Comparison of ENCODE assay signal across 8 cellular contexts in the genomic region with DNA sequence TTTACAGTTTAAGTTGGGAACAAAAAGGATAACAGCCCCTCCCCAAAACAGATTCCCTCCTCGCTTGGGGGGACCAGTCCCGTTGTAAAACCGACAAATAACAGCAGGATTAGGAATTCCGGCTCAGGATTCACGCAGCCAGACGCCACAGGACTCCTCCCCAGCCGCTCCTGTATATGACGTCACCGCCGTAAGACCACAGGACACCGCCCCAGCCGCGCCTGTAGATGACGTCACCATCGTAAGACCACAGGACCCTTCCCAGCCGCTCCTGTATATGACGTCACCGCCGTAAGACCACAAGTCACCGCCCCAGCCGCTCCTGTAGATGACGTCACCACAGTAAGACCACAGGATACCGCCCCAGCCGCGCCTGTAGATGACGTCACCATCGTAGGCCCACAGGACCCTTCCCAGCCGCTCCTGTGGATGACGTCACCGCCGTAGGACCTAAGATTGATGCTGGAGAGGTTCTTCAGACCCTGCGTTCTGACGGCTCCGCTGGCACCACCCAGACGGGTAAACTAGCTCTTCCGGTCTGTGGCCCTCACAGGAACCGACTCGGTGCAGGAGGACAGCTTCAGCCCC. TPM values are rescaled to one million over a fixed set of nuclear protein-coding genes. Genes with fewer than 3 reads are reported as not detected.
DNase-seq lines count a peak whose midpoint lies in the region; ATAC-seq and TF ChIP-seq lines count a peak whose summit lies in the region.

No MANE protein-coding gene starts in this region.

- TF ChIP-seq CTCF in CD4-positive, alpha-beta T cell (IDR thresholded peaks at IDR 0.05), result no peak
- TF ChIP-seq CTCF in WERI-Rb-1 (IDR thresholded peaks at IDR 0.05; ENCODE audit: low read depth, low read length), result no peak

- no peaks in the 10 kb centered on the region for H3K9me3 ChIP-seq in CD4-positive, alpha-beta T cell (ENCODE audit: control insufficient read depth, low read length)
- H3K9me3 ChIP-seq in WERI-Rb-1 (ENCODE audit: severe bottlenecking), result no peaks in the 10 kb centered on the region
- no peaks in the 10 kb centered on the region for H3K9me3 ChIP-seq in duodenal mucosa (ENCODE audit: control insufficient read depth in 1 of 2, low read length in 2 of 2)
- no peaks in the 10 kb centered on the region for H3K9me3 ChIP-seq in mesodermal cell (ENCODE audit: control insufficient read depth, low read length)

- peak in 9 of 10 experiments; percentile 26 to 80 (median 51) for DNase-seq in CD4-positive, alpha-beta T cell
- DNase-seq in NCI-H1436 treated with DMSO at 0.1 percent for 48 hours (lab: John Stamatoyannopoulos, UW), result peak; percentile 73
- peak; percentile 88 for DNase-seq in WERI-Rb-1
- DNase-seq in left lobe of liver (ENCODE audit: low spot score), result no peak

- H3K36me3 Mint-ChIP-seq in CD4-positive, alpha-beta T cell (ENCODE audit: low read depth), result peaks cover 6% of the 10 kb centered on the region
- no peaks in the 10 kb centered on the region for H3K36me3 Mint-ChIP-seq in stimulated activated memory B cell treated with anti-CD40 and anti-IgM and Interleukin-4, amounts not matched to agents 10 μg/mL and 1 μg/mL and 100 μg/mL, for 72 hours

- peak overlapping the region; percentile 14 to 47 for H3K9ac ChIP-seq in duodenal mucosa (ENCODE audit: low read depth in 1 of 2, low read length in 2 of 2)

- no peaks in the 10 kb centered on the region for H3K9me3 Mint-ChIP-seq in CD4-positive, alpha-beta T cell
- no peaks in the 10 kb centered on the region for H3K9me3 Mint-ChIP-seq in stimulated activated memory B cell treated with anti-CD40 and anti-IgM and Interleukin-4, amounts not matched to agents 10 μg/mL and 1 μg/mL and 100 μg/mL, for 72 hours

- H3K36me3 ChIP-seq in WERI-Rb-1, result no peaks in the 10 kb centered on the region
- no peaks in the 10 kb centered on the region for H3K36me3 ChIP-seq in duodenal mucosa (ENCODE audit: control insufficient read depth in 1 of 2, insufficient read depth in 2 of 2, low read length in 2 of 2)
- H3K36me3 ChIP-seq in mesodermal cell (ENCODE audit: control insufficient read depth, insufficient read depth, low read length), result no peaks in the 10 kb centered on the region

- peak overlapping the region; percentile 95 for H3K27ac Mint-ChIP-seq in CD4-positive, alpha-beta T cell
- H3K27ac Mint-ChIP-seq in stimulated activated memory B cell treated with anti-CD40 and anti-IgM and Interleukin-4, amounts not matched to agents 10 μg/mL and 1 μg/mL and 100 μg/mL, for 72 hours, result peak overlapping the region; percentile 98

- no peaks in the 10 kb centered on the region for H3K27me3 ChIP-seq in CD4-positive, alpha-beta T cell (ENCODE audit: control insufficient read depth, insufficient read depth, low read length)
- H3K27me3 ChIP-seq in WERI-Rb-1 (ENCODE audit: insufficient read depth, low read depth, severe bottlenecking) (no peaks in the 10 kb centered on the region), duodenal mucosa (ENCODE audit: control insufficient read depth in 1 of 2, insufficient read depth in 2 of 2, low read length in 2 of 2) (peaks cover 13 to 18% of the 10 kb centered on the region in 2 donors)

- WGBS in mesodermal cell (ENCODE audit: insufficient coverage in 2 of 2), 2 experiments, result 73 to 75% methylated on average over 36 to 37 of the region's 38 CpGs

- peak; percentile 35 for ATAC-seq in CD4-positive, alpha-beta T cell (ENCODE audit: poor library complexity)
- no peak for ATAC-seq in stimulated activated memory B cell treated with anti-CD40 and anti-IgM and Interleukin-4, amounts not matched to agents 10 μg/mL and 1 μg/mL and 100 μg/mL, for 72 hours
- no peak for ATAC-seq in left lobe of liver
- no peak for ATAC-seq in GM19324 (IDR thresholded peaks at IDR 0.05; ENCODE audit: low FRiP score, unreplicated experiment)

- H3K4me3 ChIP-seq in WERI-Rb-1 (ENCODE audit: low read depth, low read length) (peak overlapping the region; percentile 36), duodenal mucosa (ENCODE audit: low read depth in 1 of 2, low read length in 2 of 2) (peak overlapping the region; percentile 49 to 62), mesodermal cell (ENCODE audit: extremely low read depth, insufficient read depth, low read length, poor library complexity, severe bottlenecking) (peak overlapping the region; percentile 11)

- POLR2A ChIA-PET in CD4-positive, alpha-beta T cell (lab: Charles Lee), result interaction anchor here (0.7 to 4.8 kb wide), 5 partner anchors 16 to 43 kb away, joined by 4 to 34 read pairs (median 11); no protein-coding TSS in a partner anchor

- intact Hi-C loops in CD4-positive, alpha-beta T cell (cut with DNase I, micrococcal nuclease), result loop anchor here (2.0 to 5.0 kb wide), 2 partner anchors 41 to 43 kb away; no protein-coding TSS in a partner anchor

- no peaks in the 10 kb centered on the region for H3K27me3 Mint-ChIP-seq in CD4-positive, alpha-beta T cell
- H3K27me3 Mint-ChIP-seq in stimulated activated memory B cell treated with anti-CD40 and anti-IgM and Interleukin-4, amounts not matched to agents 10 μg/mL and 1 μg/mL and 100 μg/mL, for 72 hours, result no peaks in the 10 kb centered on the region

- peaks cover 69% of the 10 kb centered on the region for H3K4me1 Mint-ChIP-seq in CD4-positive, alpha-beta T cell (ENCODE audit: low read depth)
- H3K4me1 Mint-ChIP-seq in stimulated activated memory B cell treated with anti-CD40 and anti-IgM and Interleukin-4, amounts not matched to agents 10 μg/mL and 1 μg/mL and 100 μg/mL, for 72 hours, result peaks cover 74% of the 10 kb centered on the region

- H3K27ac ChIP-seq in CD4-positive, alpha-beta T cell (ENCODE audit: low read depth, low read length), result peak overlapping the region; percentile 96
- H3K27ac ChIP-seq in WERI-Rb-1 (peak overlapping the region; percentile 99), duodenal mucosa (ENCODE audit: low read depth, low read length) (peak overlapping the region; percentile 30), mesodermal cell (ENCODE audit: low read depth, low read length, severe bottlenecking) (no peak overlapping the region)

- peak overlapping the region; percentile 90 for H3K4me3 Mint-ChIP-seq in CD4-positive, alpha-beta T cell
- H3K4me3 Mint-ChIP-seq in stimulated activated memory B cell treated with anti-CD40 and anti-IgM and Interleukin-4, amounts not matched to agents 10 μg/mL and 1 μg/mL and 100 μg/mL, for 72 hours, result peak overlapping the region; percentile 76

- CTCF ChIA-PET in CD4-positive, alpha-beta T cell (lab: Charles Lee), result interaction anchor here (1.2 to 1.6 kb wide), 3 partner anchors 16 to 109 kb away, joined by 3 to 7 read pairs (median 3); no protein-coding TSS in a partner anchor

- H3K4me1 ChIP-seq in duodenal mucosa (ENCODE audit: control insufficient read depth in 1 of 2, insufficient read depth in 2 of 2, low read length in 2 of 2), result peaks cover 0 to 3% of the 10 kb centered on the region in 2 donors
- no peaks in the 10 kb centered on the region for H3K4me1 ChIP-seq in mesodermal cell (ENCODE audit: control insufficient read depth, insufficient read depth, low read length, poor library complexity, severe bottlenecking)

RNA-seq across cellular contexts. Expression of a gene that starts 44.0 kb away (rescaled TPM):
- total RNA-seq in CD4-positive, alpha-beta T cell, result 10 to 100 TPM; 75.8 to 80.7 TPM
- polyA plus RNA-seq in mesodermal cell (2013, experiment 1 of 2), result 32.1 TPM
- polyA plus RNA-seq in mesodermal cell (2013, experiment 2 of 2), result 25.4 TPM
- total RNA-seq in left lobe of liver, result 44.9 TPM
